ENCODE assay signal across 8 cellular contexts in the genomic region with DNA sequence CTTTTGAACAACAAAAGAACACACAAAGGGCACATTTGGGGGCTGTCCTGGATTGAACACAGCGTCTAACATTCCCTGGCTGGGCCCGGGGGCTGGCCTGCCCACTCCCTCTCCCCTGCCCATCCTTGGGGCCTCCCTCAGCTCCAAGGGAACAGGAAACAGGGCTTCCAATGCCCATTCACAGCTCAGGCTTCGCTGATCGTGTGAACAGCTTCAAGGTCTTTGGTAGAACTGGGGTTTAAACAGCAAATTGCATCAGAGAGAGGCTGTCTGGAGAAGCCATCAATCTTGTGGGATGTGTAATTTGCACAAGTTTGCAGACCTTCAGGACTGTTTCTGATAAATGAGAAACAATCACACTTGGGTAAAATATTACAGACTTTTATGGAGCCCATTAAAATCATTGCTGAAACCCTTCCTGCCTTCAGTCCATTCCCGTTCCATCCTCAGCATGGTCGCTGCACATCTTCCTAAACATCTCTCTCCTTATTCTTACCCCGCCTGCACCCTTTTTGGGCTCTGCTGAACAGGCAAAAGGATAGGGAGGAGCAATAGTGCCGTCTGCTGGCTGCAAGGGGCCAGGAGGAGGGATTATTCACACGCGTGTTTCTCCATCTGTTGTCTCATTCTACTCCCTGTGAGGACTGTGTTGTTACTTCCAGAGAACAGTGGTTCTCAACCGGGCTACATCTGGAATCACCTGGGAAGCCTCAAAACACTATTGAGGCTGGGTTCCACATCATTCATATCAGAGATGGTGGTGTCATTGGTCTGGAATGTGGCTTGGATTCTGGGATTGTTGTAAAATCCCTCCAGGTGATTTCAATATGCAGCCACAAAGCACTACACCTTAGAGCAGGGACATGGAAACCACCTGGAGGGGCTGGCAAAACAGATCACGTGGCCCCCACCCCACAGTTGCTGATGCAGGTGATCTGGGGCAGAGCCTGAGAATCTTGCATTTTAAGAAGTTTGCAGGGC.
DNase-seq lines count a peak whose midpoint lies in the region; ATAC-seq and TF ChIP-seq lines count a peak whose summit lies in the region.

No MANE protein-coding gene starts in this region.

- no peak overlapping the region for H3K4me2 ChIP-seq in neural cell (ENCODE audit: low read length)

- peaks cover 18% of the 10 kb centered on the region for H3K4me1 ChIP-seq in body of pancreas

- H3K27ac ChIP-seq in body of pancreas (no peak overlapping the region), neural cell (ENCODE audit: low read length) (no peak overlapping the region)

- intact Hi-C loops in body of pancreas (cut with DNase I): no loop called here

- H3F3A ChIP-seq in neural cell (ENCODE audit: insufficient read depth, low read length, poor library complexity, severe bottlenecking): no peaks in the 10 kb centered on the region

- H3K9ac ChIP-seq in neural cell (ENCODE audit: low read length): no peak overlapping the region

- 35 to 41% methylated on average over 12 of the region's 12 CpGs for WGBS in body of pancreas, 2 donors

- ATAC-seq in body of pancreas: peak; percentile 42
- ATAC-seq in activated CD4-positive, CD25-positive, alpha-beta regulatory T cell treated with anti-CD3 and anti-CD28 coated beads, Interleukin-2, amount 50 U/mL, for 24 hours: no peak
- no peak for ATAC-seq in HG03565 (IDR thresholded peaks at IDR 0.05; ENCODE audit: unreplicated experiment)

- peak in 3 of 7 experiments; percentile 29 to 36 (median 29) for TF ChIP-seq CTCF in body of pancreas (IDR thresholded peaks at IDR 0.05)
- peak; percentile 30 for TF ChIP-seq CTCF in neural cell (IDR thresholded peaks at IDR 0.05; ENCODE audit: poor library complexity, severe bottlenecking)

- H4K20me1 ChIP-seq in neural cell (ENCODE audit: insufficient read depth): no peaks in the 10 kb centered on the region

- TF ChIP-seq POLR2A in body of pancreas (IDR thresholded peaks at IDR 0.05): no peak

- no peak for TF ChIP-seq EP300 in neural cell (conservative IDR thresholded peaks at IDR 0.05; ENCODE audit: poor library complexity, severe bottlenecking)

- H3K79me2 ChIP-seq in neural cell (replicated peaks; ENCODE audit: insufficient read depth, low read length): no peaks in the 10 kb centered on the region

- H3K36me3 ChIP-seq in body of pancreas (replicated peaks in 1 of 2; ENCODE audit: insufficient read depth in 1 of 2, low read depth in 2 of 2) (no peaks in the 10 kb centered on the region), neural cell (ENCODE audit: insufficient read depth, low read length) (no peaks in the 10 kb centered on the region)

- H3K4me3 ChIP-seq in body of pancreas: no peak overlapping the region
- no peak overlapping the region for H3K4me3 ChIP-seq in neural cell (ENCODE audit: low read length)

- TF ChIP-seq RAD21 in neural cell (conservative IDR thresholded peaks at IDR 0.05): no peak

- no peaks in the 10 kb centered on the region for H3K9me3 ChIP-seq in body of pancreas
- no peaks in the 10 kb centered on the region for H3K9me3 ChIP-seq in neural cell (ENCODE audit: low read length)

- DNase-seq in GM03348 (ENCODE audit: low spot score) (peak; percentile 16), NCI-H1092 (lab: John Stamatoyannopoulos, UW) (peak; percentile 12), body of pancreas (peak in 2 of 4 donors; percentile 12 to 13), NCI-H226 (no peak)
- no peak for DNase-seq in activated T-cell treated with anti-CD3 and anti-CD28 coated beads, Interleukin-2, amount 50 U/mL, for 48 hours

- H3K9me2 ChIP-seq in neural cell (ENCODE audit: insufficient read depth, low read length): no peaks in the 10 kb centered on the region

- H2AFZ ChIP-seq in neural cell (ENCODE audit: low read depth, low read length): no peak overlapping the region

- H3K27me3 ChIP-seq in body of pancreas (no peaks in the 10 kb centered on the region), neural cell (ENCODE audit: insufficient read depth, low read depth, low read length) (no peaks in the 10 kb centered on the region)

TF ChIP-seq in neural cell, 6 proteins besides CTCF, POLR2A, EP300 and RAD21:
- TF ChIP-seq POLR2AphosphoS5 (IDR thresholded peaks at IDR 0.05): no peak
- no peak for TF ChIP-seq SMC3 (conservative IDR thresholded peaks at IDR 0.05; ENCODE audit: poor library complexity)
- no peak for TF ChIP-seq MXI1 (conservative IDR thresholded peaks at IDR 0.05; ENCODE audit: poor library complexity, severe bottlenecking)
- no peak for TF ChIP-seq TAF1 (IDR thresholded peaks at IDR 0.05; ENCODE audit: low read depth)
- TF ChIP-seq REST (IDR thresholded peaks at IDR 0.05; ENCODE audit: borderline replicate concordance): no peak
- no peak for TF ChIP-seq EZH2 (IDR thresholded peaks at IDR 0.05; ENCODE audit: borderline replicate concordance, insufficient read depth, low read length, poor library complexity, severe bottlenecking)

Comparison
In these comparisons a context has a peak if more than half of its experiments do, and no peak if none do; other contexts are left out.
1. DNase-seq: peak in GM03348 (single experiment) and NCI-H1092 (single experiment); none in NCI-H226 (single experiment) and activated T-cell treated with anti-CD3 and anti-CD28 coated beads, Interleukin-2, amount 50 U/mL, for 48 hours (0 of 2).